ENCODE assay signal across 1 cellular context in genomic region chr13:51246411-51247298, GRCh38.
TF ChIP-seq lines count a peak whose summit lies in the region.

No MANE protein-coding gene starts in this region.

TF ChIP-seq in H1, 55 proteins besides CTCF, POLR2A, EP300 and RAD21 (continued from another document):
- TF ChIP-seq EGR1 (IDR thresholded peaks at IDR 0.05; ENCODE audit: borderline replicate concordance, low read depth, low read length) = no peak
